25 cellular contexts compared by ENCODE assay signal in the genomic region with DNA sequence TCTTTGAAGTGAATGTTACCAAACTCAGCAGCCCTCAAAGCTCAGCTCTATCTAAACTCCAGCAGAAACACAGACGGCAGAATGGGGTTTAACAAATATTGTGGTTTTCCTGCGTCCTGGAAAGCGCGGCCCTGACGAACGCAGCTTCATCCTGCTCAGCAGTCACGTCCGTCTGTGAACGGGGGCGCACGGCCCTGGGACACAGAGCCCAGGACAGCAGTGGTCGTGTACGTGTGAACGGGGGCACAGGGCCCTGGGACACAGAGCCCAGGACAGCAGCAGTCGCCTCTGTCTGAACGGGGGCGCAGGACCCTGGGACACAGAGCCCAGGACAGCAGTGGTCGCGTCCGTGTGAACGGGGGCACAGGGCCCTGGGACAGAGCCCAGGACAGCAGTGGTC. TPM values are rescaled to one million over a fixed set of nuclear protein-coding genes. Genes with fewer than 3 reads are reported as not detected.
"Had no signal": no experiment of that assay in that cellular context is flagged by ENCODE, and none has a peak within 500 bp of the region (broad histone marks: within the 10 kb centered on the region; RNA-seq: fewer than 3 reads in every experiment).

No MANE protein-coding gene starts in this region.

- ATAC-seq: activated CD4-positive, alpha-beta T cell treated with anti-CD3 and anti-CD28 coated beads for 36 hours; T-cell had no signal

- H3K27me3 ChIP-seq: breast epithelium, MG63 had no signal

- H3K27me3 Mint-ChIP-seq: activated CD4-positive, alpha-beta memory T cell treated with anti-CD3 and anti-CD28 coated beads, Interleukin-2, amount 10 ng/mL, durations not matched to agents 7 days and 5 days; activated CD4-positive, alpha-beta T cell treated with anti-CD3 and anti-CD28 coated beads for 36 hours; activated naive CD4-positive, alpha-beta T cell treated with anti-CD3 and anti-CD28 coated beads, Interleukin-2, amount 10 ng/mL, durations not matched to agents 7 days and 5 days; activated naive CD8-positive, alpha-beta T cell treated with anti-CD3 and anti-CD28 coated beads for 36 hours; T-cell had no signal

- H3K4me1 Mint-ChIP-seq: activated CD4-positive, alpha-beta memory T cell treated with anti-CD3 and anti-CD28 coated beads, Interleukin-2, amount 10 ng/mL, durations not matched to agents 7 days and 5 days; activated CD4-positive, alpha-beta T cell treated with anti-CD3 and anti-CD28 coated beads for 36 hours; activated naive CD4-positive, alpha-beta T cell treated with anti-CD3 and anti-CD28 coated beads, Interleukin-2, amount 10 ng/mL, durations not matched to agents 7 days and 5 days; activated naive CD8-positive, alpha-beta T cell treated with anti-CD3 and anti-CD28 coated beads for 36 hours; T-cell had no signal

- H3K4me3 Mint-ChIP-seq: activated CD4-positive, alpha-beta memory T cell treated with anti-CD3 and anti-CD28 coated beads, Interleukin-2, amount 10 ng/mL, durations not matched to agents 7 days and 5 days; activated CD4-positive, alpha-beta T cell treated with anti-CD3 and anti-CD28 coated beads for 36 hours; activated naive CD4-positive, alpha-beta T cell treated with anti-CD3 and anti-CD28 coated beads, Interleukin-2, amount 10 ng/mL, durations not matched to agents 7 days and 5 days; activated naive CD8-positive, alpha-beta T cell treated with anti-CD3 and anti-CD28 coated beads for 36 hours; T-cell had no signal

- H3K4me3 ChIP-seq: breast epithelium, MG63, SK-N-MC had no signal

- H3K36me3 ChIP-seq: breast epithelium, MG63 had no signal

- H3K27ac Mint-ChIP-seq: activated CD4-positive, alpha-beta memory T cell treated with anti-CD3 and anti-CD28 coated beads, Interleukin-2, amount 10 ng/mL, durations not matched to agents 7 days and 5 days; activated CD4-positive, alpha-beta T cell treated with anti-CD3 and anti-CD28 coated beads for 36 hours; activated naive CD8-positive, alpha-beta T cell treated with anti-CD3 and anti-CD28 coated beads for 36 hours; activated T-helper 2 cell treated with anti-CD3 and anti-CD28 coated beads, Interferon-gamma antibody, Interleukin-2, Interleukin-4, amounts not matched to agents 10 μg/mL and 5 μg/mL and 100 μg/mL, durations not matched to agents 14 hours and 24 hours and 36 hours; T-cell had no signal

- DNase-seq: activated CD4-positive, alpha-beta memory T cell treated with anti-CD3 and anti-CD28 coated beads, Interleukin-2, amount 10 ng/mL, durations not matched to agents 7 days and 5 days; activated CD4-positive, alpha-beta T cell treated with anti-CD3 and anti-CD28 coated beads for 36 hours; activated CD4-positive, alpha-beta T cell treated with anti-CD3 and anti-CD28 coated beads, Interleukin-2, amount 50 U/mL, for 1 hour; activated gamma-delta T cell treated with Interleukin-2 at 50 U/mL for 16 hours; activated naive CD4-positive, alpha-beta T cell treated with anti-CD3 and anti-CD28 coated beads, Interleukin-2, amount 10 ng/mL, durations not matched to agents 7 days and 5 days; activated naive CD8-positive, alpha-beta T cell treated with anti-CD3 and anti-CD28 coated beads for 36 hours; activated T-cell treated with anti-CD3 and anti-CD28 coated beads for 4 hours; activated T-cell treated with anti-CD3 and anti-CD28 coated beads, Interleukin-2, amount 50 U/mL, for 48 hours; anterior cingulate cortex; caudate nucleus; MG63; MV-4-11; NCI-H1105; NCI-H1436; NCI-H1694 treated with DMSO at 0.1 percent for 48 hours; NCI-H2029 treated with DMSO at 0.1 percent for 48 hours; NCI-H510A treated with DMSO at 0.1 percent for 48 hours; T-cell; T-helper 2 cell; T1000 had no signal

- H3K27ac ChIP-seq: breast epithelium, SK-N-MC, VCaP had no signal

- H3K9me3 ChIP-seq: breast epithelium, MG63 had no signal

- H3K4me1 ChIP-seq: breast epithelium had no signal

RNA-seq across cellular contexts. Expression of gene SOX8, which starts 51.9 kb away (rescaled TPM):
- total RNA-seq: RPMI7951 had no signal
